Comparison of ENCODE assay signal across 37 cellular contexts in the genomic region with DNA sequence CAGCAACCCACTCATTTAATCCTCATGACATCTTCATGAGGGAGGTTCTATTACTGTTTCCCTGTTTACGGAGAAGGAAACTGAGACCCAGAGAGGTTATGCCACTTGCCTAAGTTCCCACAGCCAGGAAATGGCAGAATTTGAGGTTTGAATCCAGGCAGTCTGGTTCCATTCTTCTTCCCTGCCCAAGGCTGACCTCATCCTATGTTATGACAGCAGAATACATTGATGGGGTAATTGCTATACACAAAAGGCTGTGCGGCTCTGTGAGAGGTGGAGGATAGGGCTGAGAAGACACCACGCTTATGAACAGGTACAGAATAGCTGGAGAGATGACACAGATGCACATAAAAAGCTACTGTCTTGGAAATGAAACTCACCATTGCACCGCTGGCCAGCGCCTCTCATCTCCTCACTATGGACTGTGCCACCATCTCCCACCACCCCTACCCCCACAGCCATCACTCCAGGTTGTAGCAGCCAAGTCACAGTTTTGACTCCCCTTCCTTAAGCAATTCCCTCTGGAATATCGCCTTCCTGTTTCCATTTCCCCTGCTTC. TPM values are rescaled to one million over a fixed set of nuclear protein-coding genes. Genes with fewer than 3 reads are reported as not detected.
"Had no signal": no experiment of that assay in that cellular context is flagged by ENCODE, and none has a peak within 500 bp of the region (broad histone marks: within the 10 kb centered on the region; RNA-seq: fewer than 3 reads in every experiment).

No MANE protein-coding gene starts in this region.

- H3K27ac Mint-ChIP-seq: activated T-helper 17 cell treated with anti-CD3 and anti-CD28 coated beads, Interleukin-2, amount 50 U/mL, for 72 hours; effector memory CD8-positive, alpha-beta T cell; nephron progenitor cell; stimulated activated memory B cell treated with anti-CD40 and anti-IgM and Interleukin-4, amounts not matched to agents 10 μg/mL and 1 μg/mL and 100 μg/mL, for 72 hours; T-helper 1 cell treated with Interleukin-12 subunit alpha and Interleukin-12 subunit beta and Interleukin-4 antibody, amounts not matched to agents 30 μg/mL and 1 μg/mL, for 36 hours had no signal

- H3K4me3 Mint-ChIP-seq: activated T-helper 17 cell treated with anti-CD3 and anti-CD28 coated beads, Interleukin-2, amount 50 U/mL, for 72 hours; effector memory CD8-positive, alpha-beta T cell; nephron progenitor cell; stimulated activated memory B cell treated with anti-CD40 and anti-IgM and Interleukin-4, amounts not matched to agents 10 μg/mL and 1 μg/mL and 100 μg/mL, for 72 hours; T-helper 1 cell treated with Interleukin-12 subunit alpha and Interleukin-12 subunit beta and Interleukin-4 antibody, amounts not matched to agents 30 μg/mL and 1 μg/mL, for 36 hours had no signal

- H3K4me1 Mint-ChIP-seq: activated T-helper 17 cell treated with anti-CD3 and anti-CD28 coated beads, Interleukin-2, amount 50 U/mL, for 72 hours had no signal

- H3K36me3 Mint-ChIP-seq: stimulated activated memory B cell treated with anti-CD40 and anti-IgM and Interleukin-4, amounts not matched to agents 10 μg/mL and 1 μg/mL and 100 μg/mL, for 72 hours had no signal

- DNase-seq: activated CD4-positive, alpha-beta T cell treated with anti-CD3 and anti-CD28 coated beads for 48 hours; activated CD4-positive, alpha-beta T cell treated with anti-CD3 and anti-CD28 coated beads, Interleukin-2, amount 50 U/mL, for 48 hours; activated CD8-positive, alpha-beta memory T cell treated with anti-CD3 and anti-CD28 coated beads, Interleukin-2, amount 50 U/mL, for 4 hours; activated gamma-delta T cell treated with Interleukin-2 at 50 U/mL for 16 hours; activated naive CD4-positive, alpha-beta T cell treated with anti-CD3 and anti-CD28 coated beads, Interleukin-2, amount 50 U/mL, for 16 hours; activated T-cell treated with anti-CD3 and anti-CD28 coated beads, Interleukin-2, amount 50 U/mL, for 1 hour; amniotic stem cell; brain microvascular endothelial cell; caudate nucleus; cortex of kidney; effector memory CD8-positive, alpha-beta T cell; foreskin fibroblast; lower lobe of right lung; mesenchymal stem cell; mucosa of descending colon; nephron progenitor cell; pancreas; retina; stimulated activated CD4-positive, alpha-beta T cell treated with anti-CD3 and anti-CD28 coated beads, Interleukin-12 subunit alpha, Interleukin-12 subunit beta, amount 100 ng/mL, for 4 hours; stimulated activated CD4-positive, alpha-beta T cell treated with anti-CD3 and anti-CD28 coated beads, Interleukin-4, amount 100 ng/mL, for 24 hours; SW 1271; T-helper 9 cell; WERI-Rb-1 had no signal

- H3K27me3 Mint-ChIP-seq: stimulated activated memory B cell treated with anti-CD40 and anti-IgM and Interleukin-4, amounts not matched to agents 10 μg/mL and 1 μg/mL and 100 μg/mL, for 72 hours had no signal

- H3K9me3 Mint-ChIP-seq: activated T-helper 17 cell treated with anti-CD3 and anti-CD28 coated beads, Interleukin-2, amount 50 U/mL, for 72 hours; effector memory CD8-positive, alpha-beta T cell; nephron progenitor cell; stimulated activated memory B cell treated with anti-CD40 and anti-IgM and Interleukin-4, amounts not matched to agents 10 μg/mL and 1 μg/mL and 100 μg/mL, for 72 hours; T-helper 1 cell treated with Interleukin-12 subunit alpha and Interleukin-12 subunit beta and Interleukin-4 antibody, amounts not matched to agents 30 μg/mL and 1 μg/mL, for 36 hours had no signal

RNA-seq across cellular contexts. Expression of a gene that starts 11.5 kb away (rescaled TPM):
- total RNA-seq: activated CD8-positive, alpha-beta memory T cell treated with anti-CD3 and anti-CD28 coated beads for 36 hours; astrocyte; chondrocyte; esophagus mucosa; lower lobe of right lung; myocyte; ureter had no signal

RNA-seq across cellular contexts. Expression of a gene that starts 21.1 kb away (rescaled TPM):
- total RNA-seq: chondrocyte, esophagus mucosa, kidney epithelial cell, lower lobe of right lung, mucosa of descending colon, myocyte, temporal lobe had no signal

RNA-seq across cellular contexts. Expression of a gene that starts 25.6 kb away (rescaled TPM):
- total RNA-seq: astrocyte, chondrocyte, temporal lobe had no signal

RNA-seq across cellular contexts. Expression of a gene that starts 44.3 kb away (rescaled TPM):
- total RNA-seq: activated CD8-positive, alpha-beta memory T cell treated with anti-CD3 and anti-CD28 coated beads for 36 hours; astrocyte; chondrocyte; esophagus mucosa; heart left ventricle; left lobe of liver; lower lobe of right lung; mucosa of descending colon; myocyte; sciatic nerve; temporal lobe; ureter had no signal
